21 cellular contexts compared by ENCODE assay signal in the genomic region with DNA sequence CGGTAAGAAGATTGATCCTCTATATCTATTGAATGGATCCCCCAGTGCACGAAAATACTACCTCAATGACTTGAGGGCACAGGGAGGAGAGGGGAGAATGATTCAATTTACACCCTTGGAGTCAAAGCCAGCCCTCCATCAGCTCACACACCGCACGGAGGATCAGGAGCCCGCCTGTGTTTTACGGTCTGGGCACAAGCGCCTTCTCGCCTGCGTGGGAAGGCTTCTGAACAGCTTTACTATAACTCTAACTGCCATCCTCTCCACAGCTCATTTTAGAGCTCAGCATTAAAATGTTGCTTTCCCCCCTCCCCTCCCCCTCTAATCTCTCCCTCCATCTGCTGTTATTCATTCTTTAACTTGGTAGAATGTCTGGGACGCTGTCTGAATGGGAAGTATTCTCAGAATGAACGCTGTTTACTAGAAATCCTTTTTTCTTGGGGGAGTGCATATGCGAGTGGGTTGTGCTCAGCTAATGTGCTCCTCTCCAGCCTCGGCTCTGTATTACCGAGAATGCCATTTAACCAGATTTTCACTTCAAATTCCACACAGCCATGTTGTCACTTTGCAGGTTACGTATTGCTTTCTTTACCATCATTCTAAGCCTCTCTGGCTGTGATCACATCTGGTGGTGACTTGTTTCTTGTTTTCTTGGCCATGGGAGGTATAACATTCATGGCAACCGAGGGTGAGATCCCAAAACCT.
"Had no signal": no experiment of that assay in that cellular context is flagged by ENCODE, and none has a peak within 500 bp of the region (broad histone marks: within the 10 kb centered on the region; RNA-seq: fewer than 3 reads in every experiment).

No MANE protein-coding gene starts in this region.

- H3K27ac Mint-ChIP-seq: activated CD4-positive, alpha-beta T cell treated with anti-CD3 and anti-CD28 coated beads, Interleukin-2, amount 10 ng/mL, durations not matched to agents 7 days and 5 days; activated naive CD4-positive, alpha-beta T cell treated with anti-CD3 and anti-CD28 coated beads for 36 hours; activated naive CD8-positive, alpha-beta T cell treated with anti-CD3 and anti-CD28 coated beads, Interleukin-2, amount 50 U/mL, for 24 hours; activated T-helper 17 cell treated with anti-CD3 and anti-CD28 coated beads, Interleukin-2, amount 50 U/mL, for 72 hours; dendritic cell treated with granulocyte-macrophage colony-stimulating factor and Interleukin-4, amounts not matched to agents 40 ng/mL and 50 ng/mL, for 4 days; effector memory CD8-positive, alpha-beta T cell; naive B cell; T-helper 17 cell had no signal

- H3K4me1 ChIP-seq: breast epithelium, gastrocnemius medialis, heart right ventricle, transverse colon had no signal

- DNase-seq: activated CD4-positive, alpha-beta T cell treated with anti-CD3 and anti-CD28 coated beads, Interleukin-2, amount 10 ng/mL, durations not matched to agents 7 days and 5 days; activated CD4-positive, CD25-positive, alpha-beta regulatory T cell; activated naive CD4-positive, alpha-beta T cell treated with anti-CD3 and anti-CD28 coated beads for 36 hours; activated naive CD8-positive, alpha-beta T cell treated with anti-CD3 and anti-CD28 coated beads, Interleukin-2, amount 50 U/mL, for 24 hours; aorta; cerebellar nuclear complex; effector memory CD8-positive, alpha-beta T cell; gastrocnemius medialis; heart right ventricle; left colon; naive B cell; stimulated activated CD4-positive, alpha-beta T cell treated with anti-CD3 and anti-CD28 coated beads, Interleukin-4, amount 100 ng/mL, for 24 hours; stimulated activated naive CD4-positive, alpha-beta T cell; substantia nigra; T-helper 17 cell; transverse colon had no signal

- H3K27me3 ChIP-seq: breast epithelium, gastrocnemius medialis, heart right ventricle, transverse colon had no signal

- ATAC-seq: activated naive CD8-positive, alpha-beta T cell treated with anti-CD3 and anti-CD28 coated beads, Interleukin-2, amount 50 U/mL, for 24 hours; activated T-helper 17 cell treated with anti-CD3 and anti-CD28 coated beads, Interleukin-2, amount 50 U/mL, for 72 hours; effector memory CD8-positive, alpha-beta T cell; gastrocnemius medialis; heart right ventricle; left colon; T-helper 17 cell had no signal

- H3K36me3 Mint-ChIP-seq: naive B cell had no signal

- H3K27ac ChIP-seq: breast epithelium, epithelial cell of prostate, gastrocnemius medialis, heart right ventricle, transverse colon had no signal

- H3K9me3 Mint-ChIP-seq: activated CD4-positive, alpha-beta T cell treated with anti-CD3 and anti-CD28 coated beads, Interleukin-2, amount 10 ng/mL, durations not matched to agents 7 days and 5 days; activated naive CD8-positive, alpha-beta T cell treated with anti-CD3 and anti-CD28 coated beads, Interleukin-2, amount 50 U/mL, for 24 hours; activated T-helper 17 cell treated with anti-CD3 and anti-CD28 coated beads, Interleukin-2, amount 50 U/mL, for 72 hours; dendritic cell treated with granulocyte-macrophage colony-stimulating factor and Interleukin-4, amounts not matched to agents 40 ng/mL and 50 ng/mL, for 4 days; effector memory CD8-positive, alpha-beta T cell had no signal

- H3K36me3 ChIP-seq: breast epithelium, gastrocnemius medialis, heart right ventricle, transverse colon had no signal

- H3K4me3 ChIP-seq: breast epithelium, gastrocnemius medialis, heart right ventricle, lung, transverse colon had no signal

- H3K9me3 ChIP-seq: breast epithelium, gastrocnemius medialis had no signal

- H3K27me3 Mint-ChIP-seq: activated naive CD8-positive, alpha-beta T cell treated with anti-CD3 and anti-CD28 coated beads, Interleukin-2, amount 50 U/mL, for 24 hours; dendritic cell treated with granulocyte-macrophage colony-stimulating factor and Interleukin-4, amounts not matched to agents 40 ng/mL and 50 ng/mL, for 4 days; effector memory CD8-positive, alpha-beta T cell; naive B cell; T-helper 17 cell had no signal

- H3K4me1 Mint-ChIP-seq: activated CD4-positive, alpha-beta T cell treated with anti-CD3 and anti-CD28 coated beads, Interleukin-2, amount 10 ng/mL, durations not matched to agents 7 days and 5 days; activated naive CD8-positive, alpha-beta T cell treated with anti-CD3 and anti-CD28 coated beads, Interleukin-2, amount 50 U/mL, for 24 hours; activated T-helper 17 cell treated with anti-CD3 and anti-CD28 coated beads, Interleukin-2, amount 50 U/mL, for 72 hours; naive B cell; T-helper 17 cell had no signal

- H3K4me3 Mint-ChIP-seq: activated CD4-positive, alpha-beta T cell treated with anti-CD3 and anti-CD28 coated beads, Interleukin-2, amount 10 ng/mL, durations not matched to agents 7 days and 5 days; activated naive CD4-positive, alpha-beta T cell treated with anti-CD3 and anti-CD28 coated beads for 36 hours; activated naive CD8-positive, alpha-beta T cell treated with anti-CD3 and anti-CD28 coated beads, Interleukin-2, amount 50 U/mL, for 24 hours; activated T-helper 17 cell treated with anti-CD3 and anti-CD28 coated beads, Interleukin-2, amount 50 U/mL, for 72 hours; dendritic cell treated with granulocyte-macrophage colony-stimulating factor and Interleukin-4, amounts not matched to agents 40 ng/mL and 50 ng/mL, for 4 days; effector memory CD8-positive, alpha-beta T cell; T-helper 17 cell had no signal
